Comparison of ENCODE assay signal across 10 cellular contexts in genomic region chr4:1981251-1982055, GRCh38. TPM values are rescaled to one million over a fixed set of nuclear protein-coding genes. Genes with fewer than 3 reads are reported as not detected.
DNase-seq lines count a peak whose midpoint lies in the region; ATAC-seq and TF ChIP-seq lines count a peak whose summit lies in the region.
"Had no signal": no experiment of that assay in that cellular context is flagged by ENCODE, and none has a peak within 500 bp of the region (broad histone marks: within the 10 kb centered on the region; RNA-seq: fewer than 3 reads in every experiment).

No MANE protein-coding gene starts in this region.

- no peak overlapping the region for H3K4me2 ChIP-seq in SK-N-SH
- H3K4me2 ChIP-seq: BLaER1 had no signal

- no peak for TF ChIP-seq EP300 in SK-N-SH (IDR thresholded peaks at IDR 0.05; ENCODE audit: borderline replicate concordance in 1 of 2, low read depth in 1 of 2, low read length in 1 of 2)

- no peak overlapping the region for H3K4me3 Mint-ChIP-seq in brain
- H3K4me3 Mint-ChIP-seq in nephron progenitor cell: no peak overlapping the region

- peak; percentile 67 for DNase-seq in SK-N-SH
- peak in 41 of 76 experiments; percentile 1 to 47 (median 20) for DNase-seq in HUDEP-2 (lab: John Stamatoyannopoulos, UW; ENCODE audit: unreplicated experiment in 76 of 76)
- DNase-seq in nephron progenitor cell: peak; percentile 37
- no peak for DNase-seq in DMS153 treated with DMSO at 0.1 percent for 48 hours (lab: John Stamatoyannopoulos, UW; ENCODE audit: unreplicated experiment)
- DNase-seq: NCI-H774 had no signal

- H4K20me1 ChIP-seq in SK-N-SH (ENCODE audit: insufficient read depth): no peaks in the 10 kb centered on the region

- H3K4me1 ChIP-seq in SK-N-SH (ENCODE audit: control insufficient read depth in 1 of 2, insufficient read depth in 2 of 2, low read depth in 1 of 2, low read length in 1 of 2): peaks cover 0 to 24% of the 10 kb centered on the region in 2 experiments; a peak in 1 of 4 replicates

- H3K27me3 Mint-ChIP-seq in brain (no peaks in the 10 kb centered on the region), nephron progenitor cell (ENCODE audit: low read depth, poor library complexity) (no peaks in the 10 kb centered on the region)

- H3K4me1 Mint-ChIP-seq in brain (peaks cover 4% of the 10 kb centered on the region), nephron progenitor cell (peaks cover 3% of the 10 kb centered on the region)

- no peak for TF ChIP-seq RAD21 in SK-N-SH (IDR thresholded peaks at IDR 0.05; ENCODE audit: low read length)

- H3K9ac ChIP-seq in SK-N-SH: no peak overlapping the region

- H3K9me2 ChIP-seq in SK-N-SH: no peaks in the 10 kb centered on the region

- H3K4me3 ChIP-seq in SK-N-SH (ENCODE audit: low read depth in 2 of 2, low read length in 1 of 2): no peak overlapping the region
- H3K4me3 ChIP-seq: BLaER1 had no signal

- peaks cover 17 to 86% of the 10 kb centered on the region in 2 experiments for H3K36me3 ChIP-seq in SK-N-SH (replicated peaks in 1 of 2; ENCODE audit: control insufficient read depth in 1 of 2, insufficient read depth in 2 of 2, low read length in 1 of 2)

- no peaks in the 10 kb centered on the region for H3K9me3 ChIP-seq in SK-N-SH
- H3K9me3 ChIP-seq: BLaER1 had no signal

- no peak for ATAC-seq in SK-N-SH treated with all-trans-retinoic acid at 6 μM for 48 hours
- ATAC-seq in GM18858 (IDR thresholded peaks at IDR 0.05; ENCODE audit: unreplicated experiment): no peak
- no peak for ATAC-seq in GM19351 (IDR thresholded peaks at IDR 0.05; ENCODE audit: unreplicated experiment)

- CTCF ChIA-PET in SK-N-SH (lab: Yijun Ruan, JAX): interaction anchor here (0.9 kb wide), 1 partner anchor 30 kb away, joined by 3 read pairs; no protein-coding TSS in a partner anchor

- POLR2A ChIA-PET in SK-N-SH (lab: Yijun Ruan, JAX): no interaction called here

- H2AFZ ChIP-seq in SK-N-SH (ENCODE audit: low read depth): no peak overlapping the region

- peaks cover 32% of the 10 kb centered on the region for H3F3A ChIP-seq in SK-N-SH (replicated peaks; ENCODE audit: insufficient read depth)

- no peak for TF ChIP-seq CTCF in SK-N-SH (IDR thresholded peaks at IDR 0.05)
- TF ChIP-seq CTCF in brain (conservative IDR thresholded peaks at IDR 0.05): no peak
- TF ChIP-seq CTCF in nephron progenitor cell (IDR thresholded peaks at IDR 0.05): no peak

- H3K27ac Mint-ChIP-seq in brain (peak overlapping the region in 3 of 5 experiments; percentile 8 to 51 (median 43)), nephron progenitor cell (peak overlapping the region; percentile 39)

- H3K9me3 Mint-ChIP-seq in brain (no peaks in the 10 kb centered on the region), nephron progenitor cell (no peaks in the 10 kb centered on the region)

- no peaks in the 10 kb centered on the region for H3K27me3 ChIP-seq in SK-N-SH (ENCODE audit: insufficient read depth)
- H3K27me3 ChIP-seq: BLaER1 had no signal

- H3K36me3 Mint-ChIP-seq in brain (peaks cover 50% of the 10 kb centered on the region), nephron progenitor cell (ENCODE audit: low read depth) (peaks cover 52% of the 10 kb centered on the region)

- WGBS in SK-N-SH (ENCODE audit: low lambda C conversion rate): 91% methylated on average over 19 of the region's 22 CpGs

- no peak overlapping the region; a peak in 1 of 4 replicates for H3K27ac ChIP-seq in SK-N-SH (ENCODE audit: low read depth in 2 of 2, low read length in 1 of 2)
- H3K27ac ChIP-seq: BLaER1 had no signal

- no peaks in the 10 kb centered on the region for H3K79me2 ChIP-seq in SK-N-SH (ENCODE audit: insufficient read depth)

TF ChIP-seq in SK-N-SH, 30 proteins besides CTCF, POLR2A, EP300 and RAD21:
- TF ChIP-seq RXRA (IDR thresholded peaks at IDR 0.05; ENCODE audit: borderline replicate concordance, low read depth) (no peak), EZH2phosphoT487 (IDR thresholded peaks at IDR 0.05; ENCODE audit: borderline replicate concordance, low read depth) (no peak), FOSL2 (IDR thresholded peaks at IDR 0.05; ENCODE audit: borderline replicate concordance, low read depth) (no peak), ELF1 (IDR thresholded peaks at IDR 0.05) (no peak)

TF ChIP-seq in SK-N-SH treated with all-trans-retinoic acid at 6 μM for 48 hours, 23 proteins besides CTCF, POLR2A, EP300 and RAD21 (continues in another document):
- TF ChIP-seq, protein P1, sequence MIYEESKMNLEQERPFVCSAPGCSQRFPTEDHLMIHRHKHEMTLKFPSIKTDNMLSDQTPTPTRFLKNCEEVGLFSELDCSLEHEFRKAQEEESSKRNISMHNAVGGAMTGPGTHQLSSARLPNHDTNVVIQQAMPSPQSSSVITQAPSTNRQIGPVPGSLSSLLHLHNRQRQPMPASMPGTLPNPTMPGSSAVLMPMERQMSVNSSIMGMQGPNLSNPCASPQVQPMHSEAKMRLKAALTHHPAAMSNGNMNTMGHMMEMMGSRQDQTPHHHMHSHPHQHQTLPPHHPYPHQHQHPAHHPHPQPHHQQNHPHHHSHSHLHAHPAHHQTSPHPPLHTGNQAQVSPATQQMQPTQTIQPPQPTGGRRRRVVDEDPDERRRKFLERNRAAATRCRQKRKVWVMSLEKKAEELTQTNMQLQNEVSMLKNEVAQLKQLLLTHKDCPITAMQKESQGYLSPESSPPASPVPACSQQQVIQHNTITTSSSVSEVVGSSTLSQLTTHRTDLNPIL (CRISPR knock-in tag; IDR thresholded peaks at IDR 0.05; ENCODE audit: low read depth): no peak
- TF ChIP-seq ZNF8 (CRISPR knock-in tag; IDR thresholded peaks at IDR 0.05) (no peak), ARNTL (CRISPR knock-in tag; IDR thresholded peaks at IDR 0.05; ENCODE audit: borderline replicate concordance, low read depth) (no peak), OSR1 (CRISPR knock-in tag; IDR thresholded peaks at IDR 0.05) (no peak), BACH2 (CRISPR knock-in tag; IDR thresholded peaks at IDR 0.05; ENCODE audit: borderline replicate concordance) (no peak), CSDC2 (CRISPR knock-in tag; IDR thresholded peaks at IDR 0.05) (no peak), ZC3H10 (CRISPR knock-in tag; IDR thresholded peaks at IDR 0.05) (no peak), ZNF565 (CRISPR knock-in tag; conservative IDR thresholded peaks at IDR 0.05; ENCODE audit: low read depth) (no peak), ESRRG (CRISPR knock-in tag; IDR thresholded peaks at IDR 0.05) (no peak), RARB (CRISPR knock-in tag; IDR thresholded peaks at IDR 0.05) (no peak), GLIS3 (CRISPR knock-in tag; IDR thresholded peaks at IDR 0.05) (no peak), ZFP30 (CRISPR knock-in tag; IDR thresholded peaks at IDR 0.05) (no peak), ZFP3 (CRISPR knock-in tag; IDR thresholded peaks at IDR 0.05) (no peak), ZNF70 (CRISPR knock-in tag; IDR thresholded peaks at IDR 0.05) (no peak)
- TF ChIP-seq, protein P2, sequence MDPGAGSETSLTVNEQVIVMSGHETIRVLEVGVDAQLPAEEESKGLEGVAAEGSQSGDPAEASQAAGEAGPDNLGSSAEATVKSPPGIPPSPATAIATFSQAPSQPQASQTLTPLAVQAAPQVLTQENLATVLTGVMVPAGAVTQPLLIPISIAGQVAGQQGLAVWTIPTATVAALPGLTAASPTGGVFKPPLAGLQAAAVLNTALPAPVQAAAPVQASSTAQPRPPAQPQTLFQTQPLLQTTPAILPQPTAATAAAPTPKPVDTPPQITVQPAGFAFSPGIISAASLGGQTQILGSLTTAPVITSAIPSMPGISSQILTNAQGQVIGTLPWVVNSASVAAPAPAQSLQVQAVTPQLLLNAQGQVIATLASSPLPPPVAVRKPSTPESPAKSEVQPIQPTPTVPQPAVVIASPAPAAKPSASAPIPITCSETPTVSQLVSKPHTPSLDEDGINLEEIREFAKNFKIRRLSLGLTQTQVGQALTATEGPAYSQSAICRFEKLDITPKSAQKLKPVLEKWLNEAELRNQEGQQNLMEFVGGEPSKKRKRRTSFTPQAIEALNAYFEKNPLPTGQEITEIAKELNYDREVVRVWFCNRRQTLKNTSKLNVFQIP (CRISPR knock-in tag; IDR thresholded peaks at IDR 0.05; ENCODE audit: borderline replicate concordance, low read depth): no peak
- TF ChIP-seq, protein P3, sequence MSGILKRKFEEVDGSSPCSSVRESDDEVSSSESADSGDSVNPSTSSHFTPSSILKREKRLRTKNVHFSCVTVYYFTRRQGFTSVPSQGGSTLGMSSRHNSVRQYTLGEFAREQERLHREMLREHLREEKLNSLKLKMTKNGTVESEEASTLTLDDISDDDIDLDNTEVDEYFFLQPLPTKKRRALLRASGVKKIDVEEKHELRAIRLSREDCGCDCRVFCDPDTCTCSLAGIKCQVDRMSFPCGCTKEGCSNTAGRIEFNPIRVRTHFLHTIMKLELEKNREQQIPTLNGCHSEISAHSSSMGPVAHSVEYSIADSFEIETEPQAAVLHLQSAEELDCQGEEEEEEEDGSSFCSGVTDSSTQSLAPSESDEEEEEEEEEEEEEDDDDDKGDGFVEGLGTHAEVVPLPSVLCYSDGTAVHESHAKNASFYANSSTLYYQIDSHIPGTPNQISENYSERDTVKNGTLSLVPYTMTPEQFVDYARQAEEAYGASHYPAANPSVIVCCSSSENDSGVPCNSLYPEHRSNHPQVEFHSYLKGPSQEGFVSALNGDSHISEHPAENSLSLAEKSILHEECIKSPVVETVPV (CRISPR knock-in tag; IDR thresholded peaks at IDR 0.05): no peak

RNA-seq across cellular contexts. Expression of gene NELFA, which starts 27.3 kb away (rescaled TPM):
- 17.3 and 26.8 TPM in 2 replicates for polyA plus RNA-seq in SK-N-SH (2012; rRNA removed)
- 12.3 and 17.5 TPM in 2 replicates for polyA plus RNA-seq in SK-N-SH (2012; cell fraction: cytosol; rRNA removed)
- polyA plus RNA-seq in SK-N-SH (2012; cell fraction: nucleus; rRNA removed): 46.8 and 63.7 TPM in 2 replicates
- 57.1 TPM for polyA plus RNA-seq in brain (ENCODE audit: insufficient read depth, low read depth, low replicate concordance)
